In the genomic region with DNA sequence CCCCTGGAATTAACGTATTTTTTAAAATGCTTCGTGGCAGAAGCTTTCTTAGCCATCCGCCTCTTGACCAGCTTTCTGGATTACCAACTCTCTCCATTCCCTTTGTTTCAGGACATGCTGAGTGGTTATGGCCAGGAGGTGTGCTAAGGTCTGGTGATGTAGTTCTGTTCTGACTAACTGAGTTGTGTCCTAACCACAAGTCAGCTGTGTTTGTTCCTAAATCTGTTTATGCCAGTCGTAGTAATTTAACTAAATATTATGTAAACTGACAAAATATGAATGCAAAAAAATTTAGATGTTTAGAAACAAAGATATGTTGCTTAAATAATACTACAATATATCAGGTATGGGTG, we compare ENCODE assay signal across 12 cellular contexts.
A peak's percentile ranks its signal among the peaks of the same experiment; 100 is the strongest.
DNase-seq lines count a peak whose midpoint lies in the region; ATAC-seq, FAIRE-seq and TF ChIP-seq lines count a peak whose summit lies in the region.
"Had no signal": no experiment of that assay in that cellular context is flagged by ENCODE, and none has a peak within 500 bp of the region (broad histone marks: within the 10 kb centered on the region; RNA-seq: fewer than 3 reads in every experiment).

No MANE protein-coding gene starts in this region.

- H3K27ac ChIP-seq in CD4-positive, alpha-beta T cell (ENCODE audit: low read depth, low read length) = no peak overlapping the region

- CTCF ChIA-PET in CD4-positive, alpha-beta T cell (lab: Charles Lee) = no interaction called here

- no peaks in the 10 kb centered on the region for H3K4me1 Mint-ChIP-seq in CD4-positive, alpha-beta T cell (ENCODE audit: low read depth)

- no peak overlapping the region for H3K27ac Mint-ChIP-seq in CD4-positive, alpha-beta T cell
- H3K27ac Mint-ChIP-seq: memory B cell; T-helper 1 cell treated with Interleukin-12 subunit alpha and Interleukin-12 subunit beta and Interleukin-4 antibody, amounts not matched to agents 30 μg/mL and 1 μg/mL, for 36 hours had no signal

- no peaks in the 10 kb centered on the region for H3K9me3 Mint-ChIP-seq in CD4-positive, alpha-beta T cell
- H3K9me3 Mint-ChIP-seq: memory B cell; T-helper 1 cell treated with Interleukin-12 subunit alpha and Interleukin-12 subunit beta and Interleukin-4 antibody, amounts not matched to agents 30 μg/mL and 1 μg/mL, for 36 hours had no signal

- peaks cover 19% of the 10 kb centered on the region for H3K36me3 Mint-ChIP-seq in CD4-positive, alpha-beta T cell (ENCODE audit: low read depth)

- no peaks in the 10 kb centered on the region for H3K27me3 Mint-ChIP-seq in CD4-positive, alpha-beta T cell
- H3K27me3 Mint-ChIP-seq: memory B cell had no signal

- peak; percentile 76 for FAIRE-seq in GM19239 (lab: Jason Lieb, UNC)

- no peak overlapping the region for H3K4me3 ChIP-seq in epithelial cell of proximal tubule (ENCODE audit: low read depth, low read length)

- H3K4me3 Mint-ChIP-seq in CD4-positive, alpha-beta T cell = no peak overlapping the region
- H3K4me3 Mint-ChIP-seq: memory B cell; T-helper 1 cell treated with Interleukin-12 subunit alpha and Interleukin-12 subunit beta and Interleukin-4 antibody, amounts not matched to agents 30 μg/mL and 1 μg/mL, for 36 hours had no signal

- DNase-seq in GM19239 (ENCODE audit: insufficient read length, low spot score) (peak; percentile 8), epithelial cell of proximal tubule (ENCODE audit: low read depth) (peak; percentile 81), dedifferentiated amniotic fluid mesenchymal stem cell (ENCODE audit: extremely low spot score) (no peak)
- DNase-seq in CD4-positive, alpha-beta T cell = no peak
- DNase-seq: DMS153; NCI-H146; stimulated activated naive CD8-positive, alpha-beta T cell treated with anti-CD3 and anti-CD28 coated beads, Interleukin-15, Interleukin-2, amounts not matched to agents 100 U/mL and 50 U/mL, for 24 hours had no signal

- no peaks in the 10 kb centered on the region for H3K27me3 ChIP-seq in CD4-positive, alpha-beta T cell (ENCODE audit: control insufficient read depth, insufficient read depth, low read length)

- no peaks in the 10 kb centered on the region for H3K9me3 ChIP-seq in CD4-positive, alpha-beta T cell (ENCODE audit: control insufficient read depth, low read length)

- ATAC-seq in HG02981 (IDR thresholded peaks at IDR 0.05; ENCODE audit: unreplicated experiment) (peak; percentile 90), GM19023 (IDR thresholded peaks at IDR 0.05; ENCODE audit: unreplicated experiment) (no peak), HG03135 (IDR thresholded peaks at IDR 0.05; ENCODE audit: unreplicated experiment) (no peak)
- no peak for ATAC-seq in CD4-positive, alpha-beta T cell (ENCODE audit: poor library complexity)
- ATAC-seq: stimulated activated naive CD8-positive, alpha-beta T cell treated with anti-CD3 and anti-CD28 coated beads, Interleukin-15, Interleukin-2, amounts not matched to agents 100 U/mL and 50 U/mL, for 24 hours had no signal

- POLR2A ChIA-PET in CD4-positive, alpha-beta T cell (lab: Charles Lee) = no interaction called here

- intact Hi-C loops in CD4-positive, alpha-beta T cell (cut with DNase I, micrococcal nuclease) = no loop called here

- no peak for TF ChIP-seq CTCF in epithelial cell of proximal tubule (conservative IDR thresholded peaks at IDR 0.05; ENCODE audit: low read depth, low read length)
- no peak for TF ChIP-seq CTCF in CD4-positive, alpha-beta T cell (IDR thresholded peaks at IDR 0.05)

Comparison
In these comparisons a context has a peak if more than half of its experiments do, and no peak if none do; other contexts are left out.
1. DNase-seq: peak in GM19239 (single experiment) and epithelial cell of proximal tubule (single experiment); none in dedifferentiated amniotic fluid mesenchymal stem cell (single experiment) and CD4-positive, alpha-beta T cell (0 of 10).